ENCODE assay signal across 12 cellular contexts in genomic region chr12:14356147-14356546, GRCh38.
"Had no signal": no experiment of that assay in that cellular context is flagged by ENCODE, and none has a peak within 500 bp of the region (broad histone marks: within the 10 kb centered on the region; RNA-seq: fewer than 3 reads in every experiment).

No MANE protein-coding gene starts in this region.

- H3K4me1 Mint-ChIP-seq: activated CD4-positive, alpha-beta T cell treated with anti-CD3 and anti-CD28 coated beads, Interleukin-2, amount 10 ng/mL, durations not matched to agents 24 days and 14 days; activated naive CD4-positive, alpha-beta T cell treated with anti-CD3 and anti-CD28 coated beads, Interleukin-2, amount 10 ng/mL, durations not matched to agents 7 days and 5 days; immature natural killer cell; nephron; WTC11 had no signal

- ATAC-seq: body of pancreas, WTC11 had no signal

- DNase-seq: activated CD4-positive, alpha-beta T cell treated with anti-CD3 and anti-CD28 coated beads, Interleukin-2, amount 10 ng/mL, durations not matched to agents 24 days and 14 days; activated naive CD4-positive, alpha-beta T cell treated with anti-CD3 and anti-CD28 coated beads, Interleukin-2, amount 10 ng/mL, durations not matched to agents 7 days and 5 days; body of pancreas; dermis blood vessel endothelial cell; immature natural killer cell; stimulated activated CD4-positive, alpha-beta T cell treated with anti-CD3 and anti-CD28 coated beads, Interleukin-15, amount 100 ng/mL, for 24 hours; stomach had no signal

- H3K36me3 ChIP-seq: stomach had no signal

- H3K4me1 ChIP-seq: body of pancreas, stomach had no signal

- H3K27ac Mint-ChIP-seq: activated CD4-positive, alpha-beta T cell treated with anti-CD3 and anti-CD28 coated beads, Interleukin-2, amount 10 ng/mL, durations not matched to agents 24 days and 14 days; activated naive CD4-positive, alpha-beta T cell treated with anti-CD3 and anti-CD28 coated beads, Interleukin-2, amount 10 ng/mL, durations not matched to agents 7 days and 5 days; activated T-helper 2 cell treated with anti-CD3 and anti-CD28 coated beads, Interferon-gamma antibody, Interleukin-2, Interleukin-4, amounts not matched to agents 10 μg/mL and 5 μg/mL and 100 μg/mL, durations not matched to agents 14 hours and 24 hours and 36 hours; immature natural killer cell; memory B cell; nephron; T-helper 1 cell treated with Interleukin-12 subunit alpha and Interleukin-12 subunit beta and Interleukin-4 antibody, amounts not matched to agents 30 μg/mL and 1 μg/mL, for 36 hours; WTC11 had no signal

- H3K27me3 Mint-ChIP-seq: activated CD4-positive, alpha-beta T cell treated with anti-CD3 and anti-CD28 coated beads, Interleukin-2, amount 10 ng/mL, durations not matched to agents 24 days and 14 days; activated naive CD4-positive, alpha-beta T cell treated with anti-CD3 and anti-CD28 coated beads, Interleukin-2, amount 10 ng/mL, durations not matched to agents 7 days and 5 days; memory B cell had no signal

- H3K27ac ChIP-seq: body of pancreas, stomach had no signal

- H3K4me3 Mint-ChIP-seq: activated CD4-positive, alpha-beta T cell treated with anti-CD3 and anti-CD28 coated beads, Interleukin-2, amount 10 ng/mL, durations not matched to agents 24 days and 14 days; activated naive CD4-positive, alpha-beta T cell treated with anti-CD3 and anti-CD28 coated beads, Interleukin-2, amount 10 ng/mL, durations not matched to agents 7 days and 5 days; immature natural killer cell; memory B cell; nephron; T-helper 1 cell treated with Interleukin-12 subunit alpha and Interleukin-12 subunit beta and Interleukin-4 antibody, amounts not matched to agents 30 μg/mL and 1 μg/mL, for 36 hours; WTC11 had no signal

- H3K4me3 ChIP-seq: body of pancreas, stomach had no signal

- H3K27me3 ChIP-seq: body of pancreas, stomach had no signal
